In the genomic region with DNA sequence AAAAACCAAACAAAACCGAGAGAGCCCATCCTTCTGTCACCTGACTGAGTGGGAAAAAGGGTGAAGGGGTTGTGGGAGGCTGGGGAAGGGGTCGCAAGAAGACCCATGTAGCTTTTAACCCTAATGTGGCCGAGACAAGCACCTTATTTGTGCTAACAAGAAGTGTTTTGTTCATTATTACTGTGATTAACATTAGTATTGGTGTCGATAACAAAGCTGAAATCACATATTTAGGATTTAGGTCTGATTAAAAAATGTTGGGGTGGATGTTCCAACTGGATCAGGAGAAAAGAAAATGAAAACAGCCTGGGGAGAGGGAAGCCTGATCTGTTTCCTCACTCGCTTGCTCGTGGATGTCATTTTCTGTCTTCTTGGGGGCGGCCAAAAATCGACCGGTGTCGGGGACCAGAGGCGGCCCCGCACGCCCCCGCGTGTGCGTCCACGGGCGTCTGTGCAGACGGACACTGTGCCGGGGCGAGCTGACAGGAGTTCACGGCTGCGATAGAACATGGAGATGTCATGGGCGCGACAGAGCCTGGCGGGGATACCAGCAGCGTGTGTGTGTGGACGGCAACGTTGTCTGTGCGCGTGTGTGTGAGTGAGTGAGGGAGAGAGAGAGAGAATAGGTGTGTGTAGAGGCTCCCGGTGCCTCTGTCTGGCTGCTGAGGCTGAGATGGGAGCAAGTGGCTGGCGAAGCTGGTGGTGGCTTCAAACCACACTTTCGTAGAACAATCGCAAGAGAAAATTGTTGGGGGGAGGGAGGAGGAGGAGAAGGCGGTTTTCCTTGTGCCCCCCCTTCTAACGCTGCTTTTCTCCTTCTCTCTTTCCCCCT, we compare ENCODE assay signal across 8 cellular contexts. TPM values are rescaled to one million over a fixed set of nuclear protein-coding genes. Genes with fewer than 3 reads are reported as not detected.
DNase-seq lines count a peak whose midpoint lies in the region; ATAC-seq and TF ChIP-seq lines count a peak whose summit lies in the region.

No MANE protein-coding gene starts in this region.

- H2BK15ac ChIP-seq in mesendoderm (replicated peaks; ENCODE audit: low read depth) = no peak overlapping the region

- no peaks in the 10 kb centered on the region for H3K79me1 ChIP-seq in mesendoderm (ENCODE audit: low read length)

- in situ Hi-C loops in brain microvascular endothelial cell (cut with HindIII; ENCODE audit: low pct_ligation_motif_present, low sequenced_read_pairs) (no loop called here), HAP-1 (cut with MboI; ENCODE audit: low sequenced_read_pairs) (no loop called here)

- H3K36me3 ChIP-seq in brain microvascular endothelial cell (replicated peaks) = no peaks in the 10 kb centered on the region
- H3K36me3 ChIP-seq in mesendoderm (ENCODE audit: control insufficient read depth, insufficient read depth, low read length) = no peaks in the 10 kb centered on the region
- H3K36me3 ChIP-seq in body of pancreas (replicated peaks in 1 of 2; ENCODE audit: insufficient read depth in 1 of 2, low read depth in 2 of 2) = no peaks in the 10 kb centered on the region
- H3K36me3 ChIP-seq in HAP-1 (replicated peaks) = no peaks in the 10 kb centered on the region

- TF ChIP-seq CTCF in 22Rv1 (IDR thresholded peaks at IDR 0.05) (no peak), HFF-Myc (IDR thresholded peaks at IDR 0.05; ENCODE audit: low read depth, low read length, missing control alignments) (no peak), brain microvascular endothelial cell (IDR thresholded peaks at IDR 0.05; ENCODE audit: low read depth, low read length, missing control alignments) (no peak), body of pancreas (IDR thresholded peaks at IDR 0.05) (no peak)

- DNase-seq in HFF-Myc (ENCODE audit: extremely low read depth, low read depth) = no peak
- DNase-seq in brain microvascular endothelial cell = no peak
- DNase-seq in mesendoderm = peak; percentile 23
- DNase-seq in NAMALWA (ENCODE audit: low spot score) = no peak
- DNase-seq in body of pancreas = no peak
- DNase-seq in HAP-1 (ENCODE audit: low spot score in 2 of 2) = no peak

- no peak overlapping the region for H3K4ac ChIP-seq in mesendoderm (ENCODE audit: low read depth, low read length)

- H3K27ac ChIP-seq in 22Rv1 (peak overlapping the region; percentile 99), brain microvascular endothelial cell (no peak overlapping the region), mesendoderm (ENCODE audit: low read depth, low read length) (no peak overlapping the region), body of pancreas (peak overlapping the region in 1 of 4 donors; percentile 90)

- no peak overlapping the region for H2BK120ac ChIP-seq in mesendoderm (ENCODE audit: low read depth, low read length)

- H3K27me3 ChIP-seq in brain microvascular endothelial cell (replicated peaks) = no peaks in the 10 kb centered on the region
- H3K27me3 ChIP-seq in mesendoderm (ENCODE audit: insufficient read depth, low read length, poor library complexity) = peaks cover 89% of the 10 kb centered on the region
- H3K27me3 ChIP-seq in body of pancreas = no peaks in the 10 kb centered on the region
- no peaks in the 10 kb centered on the region for H3K27me3 ChIP-seq in HAP-1 (ENCODE audit: low read depth)

- H3K4me3 ChIP-seq in HFF-Myc (replicated peaks; ENCODE audit: low read depth, low read length) (peak overlapping the region; percentile 53), brain microvascular endothelial cell (ENCODE audit: low read depth, low read length) (peak overlapping the region; percentile 47), mesendoderm (ENCODE audit: low read length) (no peak overlapping the region), body of pancreas (no peak overlapping the region), HAP-1 (no peak overlapping the region)

- H3K9ac ChIP-seq in mesendoderm (ENCODE audit: low read length) = no peak overlapping the region

- no peak overlapping the region for H3K56ac ChIP-seq in mesendoderm (ENCODE audit: low read length)

- no peak overlapping the region for H3K23ac ChIP-seq in mesendoderm (ENCODE audit: low read length)

- TF ChIP-seq POLR2A in body of pancreas (IDR thresholded peaks at IDR 0.05) = no peak

- H3K4me1 ChIP-seq in mesendoderm (ENCODE audit: control insufficient read depth, low read depth, low read length) (no peaks in the 10 kb centered on the region), body of pancreas (peaks cover 64% of the 10 kb centered on the region), HAP-1 (peaks cover 2% of the 10 kb centered on the region; the same call in 1 of the 2 replicates)

- H3K9me3 ChIP-seq in body of pancreas = no peaks in the 10 kb centered on the region
- H3K9me3 ChIP-seq in HAP-1 = no peaks in the 10 kb centered on the region

- no peaks in the 10 kb centered on the region for H3K79me2 ChIP-seq in mesendoderm (ENCODE audit: control insufficient read depth, insufficient read depth, low read length)

- no peak overlapping the region for H4K5ac ChIP-seq in mesendoderm (ENCODE audit: low read length)

- H2BK5ac ChIP-seq in mesendoderm (ENCODE audit: low read length) = no peak overlapping the region

- WGBS in mesendoderm (ENCODE audit: extremely low coverage, insufficient coverage, low lambda C conversion rate) = no CpG with 5 or more reads among the region's 37 CpGs
- WGBS in body of pancreas, 2 donors = 49 to 63% methylated on average over 37 of the region's 37 CpGs

- H4K8ac ChIP-seq in mesendoderm (ENCODE audit: low read depth, low read length) = no peak overlapping the region

- intact Hi-C loops in body of pancreas (cut with DNase I) = no loop called here

- H3K4me2 ChIP-seq in mesendoderm (ENCODE audit: low read length) = no peak overlapping the region

- H2AK5ac ChIP-seq in mesendoderm (ENCODE audit: low read length) = no peak overlapping the region

- ATAC-seq in activated CD4-positive, CD25-positive, alpha-beta regulatory T cell treated with anti-CD3 and anti-CD28 coated beads, Interleukin-2, amount 50 U/mL, for 24 hours = no peak
- no peak for ATAC-seq in body of pancreas

- H3K18ac ChIP-seq in mesendoderm (ENCODE audit: low read length) = no peak overlapping the region

RNA-seq across cellular contexts. Expression of a gene that starts 29.1 kb away (rescaled TPM):
- 0.07 TPM for polyA plus RNA-seq in mesendoderm (2013, experiment 1 of 2)
- 0.10 TPM for polyA plus RNA-seq in mesendoderm (2013, experiment 2 of 2)
- 10 to 100 TPM; 16.9 to 26.7 TPM for total RNA-seq in body of pancreas

RNA-seq across cellular contexts. Expression of a gene that starts 55.0 kb away (rescaled TPM):
- polyA plus RNA-seq in mesendoderm (2013, experiment 1 of 2) = 0.03 TPM
- 0.01 TPM for polyA plus RNA-seq in mesendoderm (2013, experiment 2 of 2)
- not detected for total RNA-seq in body of pancreas

Comparison
In these comparisons a context has a peak if more than half of its experiments do, and no peak if none do; other contexts are left out.
1. H3K4me3 ChIP-seq: peak in HFF-Myc (single experiment) and brain microvascular endothelial cell (single experiment); none in mesendoderm (single experiment), body of pancreas (0 of 2) and HAP-1 (single experiment).